Comparison of ENCODE assay signal across 8 cellular contexts in the genomic region with DNA sequence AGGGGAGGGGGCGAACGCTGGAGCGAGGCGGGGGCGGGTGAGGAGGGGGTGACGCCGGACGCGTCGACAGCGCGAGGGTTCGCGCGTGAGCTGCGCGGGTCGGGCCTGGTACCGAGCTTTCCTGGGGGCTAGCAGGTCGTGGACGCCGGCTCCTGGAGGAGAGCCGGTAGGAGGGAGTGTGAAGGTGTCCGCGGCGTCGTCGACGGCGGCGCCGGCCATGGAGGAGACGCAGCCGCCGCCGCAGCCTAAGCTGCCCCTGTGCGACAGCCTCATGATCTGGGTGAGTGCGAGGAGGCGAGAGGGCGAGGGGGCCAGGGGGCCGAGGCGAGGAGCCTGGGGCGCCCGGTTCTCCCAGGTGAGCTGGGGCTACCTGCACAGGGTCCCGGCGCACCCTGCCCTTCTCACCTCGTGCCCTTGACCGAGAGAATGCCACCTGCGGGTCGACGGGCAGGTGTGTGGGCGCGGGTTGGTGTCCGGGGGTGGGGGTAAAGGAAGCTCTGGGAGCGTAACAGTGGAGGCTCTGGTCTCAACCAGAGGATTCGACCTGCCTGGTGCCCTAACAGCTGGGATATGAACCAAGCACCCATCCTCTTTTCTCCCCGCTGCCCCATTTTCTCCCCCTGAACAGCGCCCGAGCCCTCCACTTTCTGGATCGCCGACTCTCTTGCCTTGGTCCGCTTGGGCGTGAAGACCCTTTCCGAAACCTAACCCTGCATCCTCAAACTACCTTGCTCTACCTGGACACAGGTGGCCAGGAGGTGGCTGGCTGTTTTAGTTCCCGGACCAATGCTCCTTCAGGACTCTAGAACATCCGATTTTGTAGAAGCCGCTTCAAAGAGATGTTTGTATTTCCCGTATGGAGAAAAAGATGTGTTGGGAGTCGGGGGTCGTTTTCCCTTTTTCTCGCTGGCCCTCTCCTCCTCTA. TPM values are rescaled to one million over a fixed set of nuclear protein-coding genes. Genes with fewer than 3 reads are reported as not detected.
DNase-seq lines count a peak whose midpoint lies in the region; ATAC-seq and TF ChIP-seq lines count a peak whose summit lies in the region.

A gene (plus strand): TSS at position 49 of the 925 bp plus-strand sequence. CDS start 169 bp downstream, at position 218.

- peak; percentile 35 for ATAC-seq in HG03135 (IDR thresholded peaks at IDR 0.05; ENCODE audit: unreplicated experiment)

- peaks cover 41% of the 10 kb centered on the region for H3K4me1 ChIP-seq in cardiac muscle cell (ENCODE audit: low read depth)
- no peaks in the 10 kb centered on the region for H3K4me1 ChIP-seq in prostate gland (replicated peaks)

- H3K4me3 ChIP-seq in cardiac muscle cell (peak within 1 kb of the TSS; percentile 85), prostate gland (peak within 1 kb of the TSS; percentile 64 to 79)

- intact Hi-C loops in activated CD4-positive, alpha-beta memory T cell treated with anti-CD3 and anti-CD28 coated beads for 36 hours (cut with micrococcal nuclease), result loop anchor here (1.0 to 10.0 kb wide), 5 partner anchors 110 to 1270 kb away; a partner anchor contains a TSS
- intact Hi-C loops in prostate gland (cut with DNase I), result no loop called here

- no peaks in the 10 kb centered on the region for H3K27me3 ChIP-seq in cardiac muscle cell
- H3K27me3 ChIP-seq in prostate gland (replicated peaks; ENCODE audit: insufficient read depth), result no peaks in the 10 kb centered on the region

- 13% methylated on average over 41 of the region's 71 CpGs for WGBS in prostate gland

- H3K27me3 Mint-ChIP-seq in activated CD4-positive, alpha-beta memory T cell treated with anti-CD3 and anti-CD28 coated beads for 36 hours, result peaks cover 1% of the 10 kb centered on the region

- TF ChIP-seq CTCF in cardiac muscle cell (IDR thresholded peaks at IDR 0.05; ENCODE audit: low read depth, low read length) (no peak), prostate gland (IDR thresholded peaks at IDR 0.05) (no peak)

- DNase-seq in activated CD4-positive, alpha-beta T cell treated with anti-CD3 and anti-CD28 coated beads for 4 hours, result peak; percentile 24 to 36
- no peak for DNase-seq in activated CD4-positive, alpha-beta T cell treated with anti-CD3 and anti-CD28 coated beads for 48 hours
- DNase-seq in activated CD4-positive, alpha-beta memory T cell treated with anti-CD3 and anti-CD28 coated beads for 36 hours, result no peak
- DNase-seq in cardiac muscle cell (ENCODE audit: low read depth in 1 of 2, low spot score in 1 of 2), result peak in 1 of 2 donors; percentile 25
- peak; percentile 11 for DNase-seq in prostate gland (ENCODE audit: low spot score)
- no peak for DNase-seq in GDM1 (lab: John Stamatoyannopoulos, UW)
- no peak for DNase-seq in ecto neural progenitor cell (ENCODE audit: low spot score)

- peak within 1 kb of the TSS; percentile 80 for H3K4me3 Mint-ChIP-seq in activated CD4-positive, alpha-beta memory T cell treated with anti-CD3 and anti-CD28 coated beads for 36 hours

- peak within 1 kb of the TSS; percentile 38 for H3K27ac ChIP-seq in cardiac muscle cell
- peak within 1 kb of the TSS; percentile 81 to 85 for H3K27ac ChIP-seq in prostate gland

- TF ChIP-seq POLR2A in prostate gland (IDR thresholded peaks at IDR 0.05), result peak; percentile 70

- peaks cover 7% of the 10 kb centered on the region for H3K4me1 Mint-ChIP-seq in activated CD4-positive, alpha-beta memory T cell treated with anti-CD3 and anti-CD28 coated beads for 36 hours (ENCODE audit: low read depth)

- no peaks in the 10 kb centered on the region for H3K36me3 ChIP-seq in cardiac muscle cell
- H3K36me3 ChIP-seq in prostate gland, result no peaks in the 10 kb centered on the region

- peak within 1 kb of the TSS; percentile 75 for H3K27ac Mint-ChIP-seq in activated CD4-positive, alpha-beta memory T cell treated with anti-CD3 and anti-CD28 coated beads for 36 hours

- H3K36me3 Mint-ChIP-seq in activated CD4-positive, alpha-beta memory T cell treated with anti-CD3 and anti-CD28 coated beads for 36 hours, result no peaks in the 10 kb centered on the region

- CTCF ChIA-PET in activated CD4-positive, alpha-beta memory T cell treated with anti-CD3 and anti-CD28 coated beads for 36 hours (lab: Charles Lee), result no interaction called here

- POLR2A ChIA-PET in activated CD4-positive, alpha-beta memory T cell treated with anti-CD3 and anti-CD28 coated beads for 36 hours (lab: Charles Lee), result no interaction called here

- no peaks in the 10 kb centered on the region for H3K9me3 Mint-ChIP-seq in activated CD4-positive, alpha-beta memory T cell treated with anti-CD3 and anti-CD28 coated beads for 36 hours

- no peaks in the 10 kb centered on the region for H3K9me3 ChIP-seq in cardiac muscle cell (ENCODE audit: low read depth)
- H3K9me3 ChIP-seq in prostate gland, result no peaks in the 10 kb centered on the region

RNA-seq across cellular contexts. Expression of the gene that starts here (rescaled TPM):
- 10 to 100 TPM; 12.9 to 13.3 TPM for total RNA-seq in activated CD4-positive, alpha-beta memory T cell treated with anti-CD3 and anti-CD28 coated beads for 36 hours
- total RNA-seq in cardiac muscle cell, result 9.5 and 10.4 TPM in 2 replicates
- 12.9 and 15.5 TPM in 2 replicates for polyA plus RNA-seq in cardiac muscle cell
- 10 to 100 TPM in 1 of 2 donors, 1 to 10 TPM in 1; 8.2 to 12.0 TPM for total RNA-seq in prostate gland

Comparison
In these comparisons a context has a peak if more than half of its experiments do, and no peak if none do; other contexts are left out.
1. DNase-seq: peak in activated CD4-positive, alpha-beta T cell treated with anti-CD3 and anti-CD28 coated beads for 4 hours (2 of 2) and prostate gland (single experiment); none in activated CD4-positive, alpha-beta T cell treated with anti-CD3 and anti-CD28 coated beads for 48 hours (single experiment), activated CD4-positive, alpha-beta memory T cell treated with anti-CD3 and anti-CD28 coated beads for 36 hours (single experiment), GDM1 (single experiment) and ecto neural progenitor cell (single experiment).